26 cellular contexts compared by ENCODE assay signal in the genomic region with DNA sequence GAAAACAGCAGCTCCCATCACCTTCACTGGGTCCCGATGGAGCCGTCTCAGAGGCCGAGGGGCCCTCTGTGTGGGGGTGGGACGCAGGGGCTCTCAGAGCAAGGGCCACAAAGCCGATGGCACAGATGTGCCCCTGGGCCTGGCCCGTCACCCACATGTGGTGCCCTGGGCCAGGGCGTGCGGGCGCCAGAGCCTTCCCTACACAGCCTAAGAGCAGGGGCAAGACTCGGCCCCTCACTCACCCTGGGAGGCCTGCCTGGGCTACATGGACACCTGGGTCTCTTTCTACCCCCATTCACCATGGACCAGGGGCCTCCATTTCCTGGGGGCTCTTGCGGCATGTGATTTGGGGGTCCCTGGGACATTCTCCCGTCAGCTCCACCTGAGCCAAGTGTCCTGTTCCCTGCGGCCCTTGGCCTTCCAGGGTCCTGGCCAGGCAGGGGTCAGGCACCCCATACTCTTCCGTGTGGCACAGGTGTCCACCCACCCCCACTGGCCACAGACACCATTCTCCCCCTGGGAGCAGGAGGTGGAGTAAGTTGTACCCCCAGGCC. TPM values are rescaled to one million over a fixed set of nuclear protein-coding genes. Genes with fewer than 3 reads are reported as not detected.
"Had no signal": no experiment of that assay in that cellular context is flagged by ENCODE, and none has a peak within 500 bp of the region (broad histone marks: within the 10 kb centered on the region; RNA-seq: fewer than 3 reads in every experiment).

No MANE protein-coding gene starts in this region.

- H3K27me3 ChIP-seq: ovary, right atrium auricular region had no signal

- H3K36me3 ChIP-seq: left lung, lower lobe of right lung, neutrophil, ovary, right atrium auricular region, sigmoid colon, thoracic aorta, upper lobe of right lung had no signal

- DNase-seq: hippocampal formation; immature natural killer cell; kidney; left colon; lower lobe of right lung; mammary epithelial cell; mesenchymal stem cell; naive thymus-derived CD8-positive, alpha-beta T cell; occipital lobe; ovary; sigmoid colon; small intestine; spleen; stimulated activated CD4-positive, alpha-beta T cell treated with anti-CD3 and anti-CD28 coated beads, Interleukin-4, amount 100 ng/mL, for 24 hours; stimulated activated naive CD4-positive, alpha-beta T cell; tibial artery; trophoblast cell; upper lobe of right lung had no signal

- H3K27ac ChIP-seq: left lung, lower lobe of right lung, neutrophil, ovary, right atrium auricular region, sigmoid colon, spleen, suprapubic skin, thoracic aorta, tibial artery, upper lobe of right lung had no signal

- H3K4me3 ChIP-seq: left lung, lower lobe of right lung, ovary, right atrium auricular region, sigmoid colon, spleen, suprapubic skin, thoracic aorta, tibial artery, upper lobe of right lung had no signal

- ATAC-seq: left colon; left lung; lower lobe of right lung; naive thymus-derived CD8-positive, alpha-beta T cell; stimulated activated effector memory CD8-positive, alpha-beta T cell treated with anti-CD3 and anti-CD28 coated beads, Interleukin-12 subunit alpha, Interleukin-12 subunit beta, amount 100 ng/mL, for 72 hours; upper lobe of right lung had no signal

- H3K9me3 ChIP-seq: left lung, lower lobe of right lung, neutrophil, ovary, right atrium auricular region, sigmoid colon, spleen, suprapubic skin, thoracic aorta, tibial artery, upper lobe of right lung had no signal

RNA-seq across cellular contexts. Expression of gene COMP, which starts 10.0 kb away (rescaled TPM):
- total RNA-seq: left colon; naive thymus-derived CD8-positive, alpha-beta T cell; neural crest cell; occipital lobe; pulmonary artery endothelial cell; spleen had no signal
